Comparison of ENCODE assay signal across 10 cellular contexts in genomic region chr7:39085590-39086049, GRCh38.
A peak's percentile ranks its signal among the peaks of the same experiment; 100 is the strongest.
DNase-seq lines count a peak whose midpoint lies in the region; ATAC-seq and TF ChIP-seq lines count a peak whose summit lies in the region.
"Had no signal": no experiment of that assay in that cellular context is flagged by ENCODE, and none has a peak within 500 bp of the region (broad histone marks: within the 10 kb centered on the region; RNA-seq: fewer than 3 reads in every experiment).

No MANE protein-coding gene starts in this region.

- no peak for TF ChIP-seq POLR2A in heart left ventricle (IDR thresholded peaks at IDR 0.05)

- H4K91ac ChIP-seq in trophoblast cell (ENCODE audit: low read depth, low read length), result no peak overlapping the region

- peak; percentile 51 to 92 (median 84) for ATAC-seq in heart left ventricle
- no peak for ATAC-seq in GM21390 (IDR thresholded peaks at IDR 0.05; ENCODE audit: unreplicated experiment)
- ATAC-seq in activated CD4-positive, CD25-positive, alpha-beta regulatory T cell treated with anti-CD3 and anti-CD28 coated beads, Interleukin-2, amount 50 U/mL, for 24 hours, result no peak
- ATAC-seq: activated CD8-positive, alpha-beta memory T cell treated with anti-CD3 and anti-CD28 coated beads, Interleukin-2, amount 10 ng/mL, durations not matched to agents 7 days and 5 days; effector memory CD8-positive, alpha-beta T cell had no signal

- no peak overlapping the region for H4K8ac ChIP-seq in trophoblast cell (ENCODE audit: low read depth, low read length)

- H4K12ac ChIP-seq in trophoblast cell (ENCODE audit: low read depth, low read length), result no peak overlapping the region

- no peaks in the 10 kb centered on the region for H3K79me1 ChIP-seq in trophoblast cell (ENCODE audit: low read length)

- H3K9me3 ChIP-seq in heart left ventricle (no peaks in the 10 kb centered on the region), trophoblast cell (ENCODE audit: insufficient read depth, low read depth, low read length) (no peaks in the 10 kb centered on the region)

- WGBS in heart left ventricle, 4 donors, result 3 to 21% (median 6%) methylated on average over 11 of the region's 11 CpGs
- WGBS in trophoblast cell (ENCODE audit: extremely low coverage, insufficient coverage, insufficient read length), result no CpG with 5 or more reads among the region's 11 CpGs

- no peak overlapping the region for H2BK120ac ChIP-seq in trophoblast cell (ENCODE audit: insufficient read depth, low read length, poor library complexity)

- H3K79me2 ChIP-seq in trophoblast cell (ENCODE audit: control insufficient read depth, insufficient read depth, low read length, poor library complexity), result no peaks in the 10 kb centered on the region

- H2AK5ac ChIP-seq in trophoblast cell (ENCODE audit: low read length), result no peak overlapping the region

- H3K4me1 ChIP-seq in heart left ventricle (peaks cover 0 to 9% (median 0%) of the 10 kb centered on the region in 12 donors), trophoblast cell (ENCODE audit: control insufficient read depth in 1 of 2, insufficient read depth in 2 of 2, low read length in 2 of 2) (no peaks in the 10 kb centered on the region)

- DNase-seq in H4 (ENCODE audit: low spot score) (peak; percentile 42), NCI-H510A treated with DMSO at 0.1 percent for 48 hours (lab: John Stamatoyannopoulos, UW) (peak; percentile 83), heart left ventricle (peak in 1 of 5 donors; percentile 29), trophoblast cell (no peak), NCI-H82 (lab: John Stamatoyannopoulos, UW) (no peak)
- no peak for DNase-seq in activated CD4-positive, CD25-positive, alpha-beta regulatory T cell treated with anti-CD3 and anti-CD28 coated beads, Interleukin-2, amount 50 U/mL, for 72 hours
- DNase-seq: activated CD8-positive, alpha-beta memory T cell treated with anti-CD3 and anti-CD28 coated beads, Interleukin-2, amount 10 ng/mL, durations not matched to agents 7 days and 5 days; effector memory CD8-positive, alpha-beta T cell had no signal

- H3K27ac ChIP-seq in heart left ventricle, result peak overlapping the region in 4 of 12 donors; percentile 10 to 76 (median 62)
- no peak overlapping the region for H3K27ac ChIP-seq in trophoblast cell (ENCODE audit: low read depth, low read length)

- TF ChIP-seq CTCF in heart left ventricle (IDR thresholded peaks at IDR 0.05), result no peak

- H2BK12ac ChIP-seq in trophoblast cell (ENCODE audit: low read length), result no peak overlapping the region

- intact Hi-C loops in heart left ventricle (cut with DNase I), result loop anchor here in 1 of 10 donors (10.0 kb wide), 1 partner anchor 329 kb away; no protein-coding TSS in a partner anchor

- no peaks in the 10 kb centered on the region for H3K36me3 ChIP-seq in heart left ventricle
- no peaks in the 10 kb centered on the region for H3K36me3 ChIP-seq in trophoblast cell (ENCODE audit: control insufficient read depth in 1 of 2, insufficient read depth in 2 of 2, low read length in 2 of 2)

- H3K4ac ChIP-seq in trophoblast cell (ENCODE audit: low read depth, low read length), result no peak overlapping the region

- H3K18ac ChIP-seq in trophoblast cell (ENCODE audit: low read length), result no peak overlapping the region

- H2AFZ ChIP-seq in trophoblast cell (ENCODE audit: insufficient read depth, low read length, poor library complexity), result no peak overlapping the region

- H3K14ac ChIP-seq in trophoblast cell (ENCODE audit: low read length), result no peak overlapping the region

- H3K27me3 ChIP-seq in heart left ventricle (peaks cover 0 to 20% (median 3%) of the 10 kb centered on the region in 9 donors), trophoblast cell (ENCODE audit: insufficient read depth, low read length) (no peaks in the 10 kb centered on the region)

- H2BK5ac ChIP-seq in trophoblast cell (ENCODE audit: low read depth, low read length, poor library complexity), result no peak overlapping the region

- H3K4me3 ChIP-seq in heart left ventricle (peak overlapping the region in 10 of 12 donors; percentile 10 to 49 (median 40)), trophoblast cell (ENCODE audit: low read depth, low read length) (no peak overlapping the region)

- peak overlapping the region; percentile 41 for H3K4me2 ChIP-seq in trophoblast cell (ENCODE audit: low read length)

- H3K23ac ChIP-seq in trophoblast cell (ENCODE audit: low read length), result no peak overlapping the region

- no peak overlapping the region for H3K9ac ChIP-seq in trophoblast cell (ENCODE audit: low read length)

Comparison
In these comparisons a context has a peak if more than half of its experiments do, and no peak if none do; other contexts are left out.
1. DNase-seq: peak in H4 (single experiment) and NCI-H510A treated with DMSO at 0.1 percent for 48 hours (single experiment); none in trophoblast cell (0 of 2), NCI-H82 (single experiment) and activated CD4-positive, CD25-positive, alpha-beta regulatory T cell treated with anti-CD3 and anti-CD28 coated beads, Interleukin-2, amount 50 U/mL, for 72 hours (single experiment).
2. ATAC-seq: peak in heart left ventricle (4 of 4); none in GM21390 (single experiment) and activated CD4-positive, CD25-positive, alpha-beta regulatory T cell treated with anti-CD3 and anti-CD28 coated beads, Interleukin-2, amount 50 U/mL, for 24 hours (0 of 2).